In the genomic region with DNA sequence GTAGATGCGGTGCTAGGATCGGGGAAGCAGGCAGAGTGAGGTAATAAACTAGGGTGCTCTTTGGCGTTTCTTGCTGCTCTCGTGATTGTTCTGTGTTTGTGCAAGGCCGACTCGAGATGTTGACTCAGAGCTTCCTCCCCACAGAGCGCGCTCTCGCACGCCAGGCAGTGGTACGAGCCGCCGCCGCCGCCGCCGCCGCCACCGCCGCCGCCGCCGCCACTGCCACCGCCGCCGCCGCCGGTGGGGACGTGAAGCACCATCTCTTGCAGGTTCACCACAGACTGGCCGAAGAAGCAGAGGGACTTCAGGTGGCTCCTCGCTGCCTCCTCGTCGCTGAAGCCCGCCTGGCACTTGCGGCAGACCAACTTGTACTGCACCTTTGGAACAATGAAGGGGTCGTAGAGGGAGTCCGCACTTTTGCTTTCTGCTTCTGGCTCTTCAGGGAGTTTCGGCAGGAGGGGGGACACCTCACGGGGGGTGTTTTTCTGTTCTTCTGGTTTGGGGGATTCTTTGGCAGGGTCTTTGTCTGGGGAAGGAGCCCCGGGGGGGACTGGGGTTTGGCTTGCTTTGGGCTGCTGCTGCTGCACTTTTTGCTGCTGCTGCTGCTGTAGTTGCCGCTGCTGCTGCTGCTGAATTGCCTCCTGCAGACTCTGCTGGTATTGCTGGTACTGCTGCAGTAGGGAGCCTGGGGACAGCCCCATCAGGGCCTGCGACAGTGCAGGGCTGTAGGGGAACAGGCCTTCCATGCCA, we compare ENCODE assay signal across 8 cellular contexts.
A peak's percentile ranks its signal among the peaks of the same experiment; 100 is the strongest.
DNase-seq lines count a peak whose midpoint lies in the region; ATAC-seq, FAIRE-seq and TF ChIP-seq lines count a peak whose summit lies in the region.

No MANE protein-coding gene starts in this region.

- H3K4me1 ChIP-seq in A549 (peaks cover 13% of the 10 kb centered on the region; the same call in 2 of the 3 replicates), Caco-2 (0 out of 2 replicates have a peak, but pooled peaks cover 4% of the 10 kb centered on the region)

- no peaks in the 10 kb centered on the region for H3K27me3 ChIP-seq in Caco-2 (replicated peaks; ENCODE audit: control insufficient read depth, insufficient read depth, low read length)

- TF ChIP-seq CTCF in A549 (IDR thresholded peaks at IDR 0.05) (no peak), astrocyte of the cerebellum (IDR thresholded peaks at IDR 0.05; ENCODE audit: low read depth, low read length, missing control alignments) (no peak), Caco-2 (IDR thresholded peaks at IDR 0.05; ENCODE audit: insufficient read depth in 1 of 2, low read depth in 1 of 2, low read length in 1 of 2, severe bottlenecking in 1 of 2, unreplicated experiment in 1 of 2) (no peak)

- FAIRE-seq in A549 (lab: Jason Lieb, UNC), result no peak

- no peak overlapping the region for H3K4me3 ChIP-seq in A549
- peak overlapping the region; percentile 60 for H3K4me3 ChIP-seq in astrocyte of the cerebellum (ENCODE audit: low read depth, low read length)
- H3K4me3 ChIP-seq in iPS-11a (ENCODE audit: low read depth, low read length), result peak overlapping the region; percentile 57
- peak overlapping the region; percentile 35 to 45 (median 40) for H3K4me3 ChIP-seq in skin epidermis
- no peak overlapping the region for H3K4me3 ChIP-seq in Caco-2 (ENCODE audit: low read depth, low read length)

- TF ChIP-seq POLR2A in A549 (IDR thresholded peaks at IDR 0.05; ENCODE audit: low read length), result no peak

- H3K36me3 Mint-ChIP-seq in T-cell (no peaks in the 10 kb centered on the region), Caco-2 (ENCODE audit: insufficient read depth, unreplicated experiment) (peaks cover 27% of the 10 kb centered on the region)

- CTCF ChIA-PET in A549 (lab: Yijun Ruan, JAX) (interaction anchor here (0.7 kb wide), 1 partner anchor 10 kb away, joined by 3 read pairs; no protein-coding TSS in a partner anchor), T-cell (lab: Charles Lee) (interaction anchor here (0.6 to 0.7 kb wide), 2 partner anchors 46 to 286 kb away, joined by 4 read pairs; no protein-coding TSS in a partner anchor), Caco-2 (lab: Charles Lee) (no interaction called here)

- H3K4me3 Mint-ChIP-seq in T-cell (peak overlapping the region; percentile 83 to 87 (median 85)), Caco-2 (ENCODE audit: unreplicated experiment) (no peak overlapping the region)

- TF ChIP-seq EP300 in A549 (IDR thresholded peaks at IDR 0.05), result no peak

- H3K4me1 Mint-ChIP-seq in T-cell (peaks cover 13 to 23% (median 16%) of the 10 kb centered on the region in 3 donors), Caco-2 (ENCODE audit: low read depth, unreplicated experiment) (peaks cover 12% of the 10 kb centered on the region)

- H3K27ac ChIP-seq in A549 (no peak overlapping the region), skin epidermis (peak overlapping the region in 17 of 21 experiments; percentile 2 to 87 (median 77))

- H3K36me3 ChIP-seq in Caco-2 (ENCODE audit: control insufficient read depth, insufficient read depth, low read length), result peaks cover 5% of the 10 kb centered on the region

- BruUV-seq in Caco-2 (replicated peaks; lab: Mats Ljungman, UMichigan), result no TSS peak

- no peak overlapping the region for H3K4me2 ChIP-seq in A549

- H3K9me3 Mint-ChIP-seq in T-cell (no peaks in the 10 kb centered on the region), Caco-2 (ENCODE audit: unreplicated experiment) (no peaks in the 10 kb centered on the region)

- intact Hi-C loops in Caco-2 (cut with micrococcal nuclease; ENCODE audit: unreplicated experiment), result no loop called here

- H3K27ac Mint-ChIP-seq in T-cell, result peak overlapping the region; percentile 62 to 84
- no peak overlapping the region for H3K27ac Mint-ChIP-seq in Caco-2 (ENCODE audit: unreplicated experiment)

- DNase-seq in A549 (ENCODE audit: low read depth in 1 of 2, low spot score in 1 of 2) (no peak), T-cell (peak; percentile 15 to 66 (median 43)), astrocyte of the cerebellum (ENCODE audit: low read depth) (peak; percentile 62), Caco-2 (no peak)

- 94% methylated on average over 38 of the region's 42 CpGs for WGBS in A549 (ENCODE audit: missing lambda C conversion rate)

- POLR2A ChIA-PET in A549 (lab: Yijun Ruan, JAX), result interaction anchor here (0.7 kb wide), 1 partner anchor 16 kb away, joined by 4 read pairs; no protein-coding TSS in a partner anchor
- POLR2A ChIA-PET in T-cell (lab: Charles Lee), result no interaction called here
- POLR2A ChIA-PET in Caco-2 (lab: Charles Lee), result no interaction called here

- TF ChIP-seq RAD21 in A549 (conservative IDR thresholded peaks at IDR 0.05 in 1 of 2, IDR thresholded peaks at IDR 0.05 in 1 of 2), result no peak

- H3K27me3 Mint-ChIP-seq in T-cell, result peaks cover 12 to 24% of the 10 kb centered on the region in 2 donors
- no peaks in the 10 kb centered on the region for H3K27me3 Mint-ChIP-seq in Caco-2 (ENCODE audit: insufficient read depth, unreplicated experiment)

- peak; percentile 25 to 45; a peak in 1 of 6 replicates for ATAC-seq in A549
- peak; percentile 91 for ATAC-seq in GM19043 (IDR thresholded peaks at IDR 0.05; ENCODE audit: low read depth, unreplicated experiment)
- peak; percentile 91 for ATAC-seq in HG03354 (IDR thresholded peaks at IDR 0.05; ENCODE audit: poor library complexity, severe bottlenecking, unreplicated experiment)
- peak; percentile 86 to 93 (median 90) for ATAC-seq in T-cell (replicated peaks in 1 of 4)

- H3K9me3 ChIP-seq in A549 (no peaks in the 10 kb centered on the region), Caco-2 (no peaks in the 10 kb centered on the region)

- in situ Hi-C loops in astrocyte of the cerebellum (cut with HindIII; ENCODE audit: low sequenced_read_pairs), result no loop called here

TF ChIP-seq in A549, 52 proteins besides CTCF, POLR2A, EP300 and RAD21:
- TF ChIP-seq, protein P1, sequence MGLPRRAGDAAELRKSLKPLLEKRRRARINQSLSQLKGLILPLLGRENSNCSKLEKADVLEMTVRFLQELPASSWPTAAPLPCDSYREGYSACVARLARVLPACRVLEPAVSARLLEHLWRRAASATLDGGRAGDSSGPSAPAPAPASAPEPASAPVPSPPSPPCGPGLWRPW (IDR thresholded peaks at IDR 0.05), result no peak
- TF ChIP-seq SREBF2 (IDR thresholded peaks at IDR 0.05), result no peak
TF ChIP-seq in A549: peak in this region for 0.

Comparison
In these comparisons a context has a peak if more than half of its experiments do, and no peak if none do; other contexts are left out.
1. ATAC-seq: peak in every context shown above with its lines; median percentile 91 in GM19043; 91 in HG03354; 90 in T-cell; 35 in A549.
2. DNase-seq: peak in T-cell (34 of 34) and astrocyte of the cerebellum (single experiment); none in A549 (0 of 2) and Caco-2 (0 of 2).
3. H3K27ac ChIP-seq: peak in skin epidermis (17 of 21); none in A549 (0 of 2).
4. H3K4me3 ChIP-seq: peak in astrocyte of the cerebellum (single experiment), iPS-11a (single experiment) and skin epidermis (7 of 7); none in A549 (single experiment) and Caco-2 (single experiment).